Comparison of ENCODE assay signal across 1 cellular context in the genomic region with DNA sequence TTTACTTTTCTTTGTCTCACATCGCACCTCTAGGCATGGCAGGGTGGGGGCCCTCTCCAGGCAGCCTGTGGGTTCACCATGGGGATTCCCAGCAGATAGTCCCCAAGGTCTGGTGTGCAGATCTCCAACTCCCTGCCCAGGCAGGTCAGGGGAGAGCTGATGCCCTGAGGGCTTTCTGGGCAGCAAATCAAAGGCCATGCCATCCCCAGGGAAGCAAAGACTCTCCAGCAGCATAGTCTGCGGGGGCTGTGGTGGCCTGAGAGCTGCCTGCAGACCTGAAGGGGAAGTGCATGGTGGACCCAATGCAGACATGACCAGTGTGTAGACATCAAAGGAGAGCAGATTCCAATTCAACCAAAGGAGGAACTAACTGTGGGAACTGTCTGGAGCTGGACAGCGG.
TF ChIP-seq lines count a peak whose summit lies in the region.

No MANE protein-coding gene starts in this region.

TF ChIP-seq in K562, 482 proteins besides CTCF, POLR2A, EP300 and RAD21 (continued from another document):
- TF ChIP-seq HBP1 (CRISPR knock-in tag; IDR thresholded peaks at IDR 0.05) = no peak
